In genomic region chr4:176277162-176277904, GRCh38 we compare ENCODE assay signal across 10 cellular contexts. TPM values are rescaled to one million over a fixed set of nuclear protein-coding genes. Genes with fewer than 3 reads are reported as not detected.
DNase-seq lines count a peak whose midpoint lies in the region; FAIRE-seq and TF ChIP-seq lines count a peak whose summit lies in the region.
"Had no signal": no experiment of that assay in that cellular context is flagged by ENCODE, and none has a peak within 500 bp of the region (broad histone marks: within the 10 kb centered on the region; RNA-seq: fewer than 3 reads in every experiment).

No MANE protein-coding gene starts in this region.

- H3K18ac ChIP-seq in mesenchymal stem cell (ENCODE audit: low read depth in 1 of 2, low read length in 2 of 2): peak overlapping the region in 1 of 2 experiments; percentile 59

- H3K4ac ChIP-seq in mesenchymal stem cell (ENCODE audit: low read depth in 1 of 2, low read length in 2 of 2): no peak overlapping the region

- H3K23ac ChIP-seq in mesenchymal stem cell (ENCODE audit: low read length in 2 of 2): no peak overlapping the region

- H3K4me3 Mint-ChIP-seq in type B pancreatic cell: peak overlapping the region; percentile 71

- H2AFZ ChIP-seq in GM23248 (peak overlapping the region; percentile 59), mesenchymal stem cell (ENCODE audit: low read depth, low read length) (peak overlapping the region; percentile 60)

- H3K27me3 ChIP-seq in GM23248 (replicated peaks; ENCODE audit: insufficient read depth): no peaks in the 10 kb centered on the region
- no peaks in the 10 kb centered on the region for H3K27me3 ChIP-seq in mesenchymal stem cell (ENCODE audit: control insufficient read depth in 1 of 2, insufficient read depth in 1 of 2, low read length in 2 of 2)

- H4K8ac ChIP-seq in mesenchymal stem cell (ENCODE audit: low read length): no peak overlapping the region

- peaks cover 26% of the 10 kb centered on the region for H3F3A ChIP-seq in GM23248 (ENCODE audit: insufficient read depth)

- no peaks in the 10 kb centered on the region for H3K79me1 ChIP-seq in mesenchymal stem cell (replicated peaks; ENCODE audit: low read length, poor library complexity, severe bottlenecking)

- peak overlapping the region in 1 of 2 experiments; percentile 21 for H2BK12ac ChIP-seq in mesenchymal stem cell (ENCODE audit: low read length in 2 of 2)

- H4K91ac ChIP-seq in mesenchymal stem cell (ENCODE audit: low read length): no peak overlapping the region

- no peaks in the 10 kb centered on the region for H3K9me3 Mint-ChIP-seq in type B pancreatic cell

- H3K36me3 ChIP-seq in GM23248 (ENCODE audit: low read depth): no peaks in the 10 kb centered on the region
- H3K36me3 ChIP-seq in mesenchymal stem cell (ENCODE audit: control insufficient read depth in 1 of 2, insufficient read depth in 2 of 2, low read depth in 1 of 2, low read length in 2 of 2): no peaks in the 10 kb centered on the region

- H3K9me2 ChIP-seq in GM23248 (ENCODE audit: insufficient read depth): no peaks in the 10 kb centered on the region

- H2BK120ac ChIP-seq in mesenchymal stem cell (ENCODE audit: low read depth, low read length): no peak overlapping the region

- FAIRE-seq in endometrium (lab: Jason Lieb, UNC): peak; percentile 21
- FAIRE-seq: colon, G401.6 had no signal

- 66 to 68% methylated on average over 13 of the region's 13 CpGs for WGBS in GM23248 (ENCODE audit: low coverage in 1 of 2, low lambda C conversion rate in 2 of 2, missing lambda C conversion rate in 2 of 2), 2 experiments
- 81% methylated on average over 13 of the region's 13 CpGs for WGBS in mesenchymal stem cell

- TF ChIP-seq CTCF in type B pancreatic cell (conservative IDR thresholded peaks at IDR 0.05): peak; percentile 65

- peak overlapping the region; percentile 69 for H2AK5ac ChIP-seq in mesenchymal stem cell (ENCODE audit: low read length, severe bottlenecking)

- peak; percentile 41 for DNase-seq in activated CD4-positive, alpha-beta T cell treated with anti-CD3 and anti-CD28 coated beads for 48 hours
- DNase-seq in activated CD4-positive, alpha-beta T cell treated with anti-CD3 and anti-CD28 coated beads for 1 hour: no peak
- DNase-seq in GM23248 (peak; percentile 91), LoVo (ENCODE audit: low spot score) (peak; percentile 57), SK-N-DZ (ENCODE audit: low spot score) (peak; percentile 69), mesenchymal stem cell (peak; percentile 75), type B pancreatic cell (ENCODE audit: extremely low spot score, unreplicated experiment) (no peak)

- H3K36me3 Mint-ChIP-seq in type B pancreatic cell: no peaks in the 10 kb centered on the region

- H3K27ac Mint-ChIP-seq in type B pancreatic cell: no peak overlapping the region

- no peak overlapping the region for H3K9ac ChIP-seq in GM23248
- H3K9ac ChIP-seq in mesenchymal stem cell (ENCODE audit: low read length): no peak overlapping the region

- no peak overlapping the region for H2BK15ac ChIP-seq in mesenchymal stem cell (ENCODE audit: low read depth, poor library complexity, severe bottlenecking)

- H3K27ac ChIP-seq in GM23248: no peak overlapping the region
- H3K27ac ChIP-seq in mesenchymal stem cell (ENCODE audit: low read length, poor library complexity, severe bottlenecking): no peak overlapping the region

- H3K4me1 ChIP-seq in GM23248 (ENCODE audit: insufficient read depth) (peaks cover 30% of the 10 kb centered on the region), mesenchymal stem cell (ENCODE audit: control insufficient read depth, insufficient read depth, low read depth, low read length) (no peaks in the 10 kb centered on the region)

- H3K4me1 Mint-ChIP-seq in type B pancreatic cell (ENCODE audit: unreplicated experiment): no peaks in the 10 kb centered on the region

- H3K4me3 ChIP-seq in GM23248: no peak overlapping the region
- H3K4me3 ChIP-seq in mesenchymal stem cell (ENCODE audit: insufficient read depth in 1 of 2, low read depth in 1 of 2, low read length in 2 of 2): no peak overlapping the region

- H3K27me3 Mint-ChIP-seq in type B pancreatic cell: no peaks in the 10 kb centered on the region

- in situ Hi-C loops in GM23248 (cut with MboI): no loop called here

- H4K20me1 ChIP-seq in GM23248 (ENCODE audit: insufficient read depth): no peaks in the 10 kb centered on the region

- H3K4me2 ChIP-seq in GM23248 (ENCODE audit: unreplicated experiment): no peak overlapping the region
- H3K4me2 ChIP-seq in mesenchymal stem cell (ENCODE audit: low read length, poor library complexity, severe bottlenecking): no peak overlapping the region

- H3K14ac ChIP-seq in mesenchymal stem cell (ENCODE audit: low read length in 2 of 2): no peak overlapping the region

- peak overlapping the region; percentile 14 for H2BK5ac ChIP-seq in mesenchymal stem cell (ENCODE audit: low read depth, low read length, poor library complexity, severe bottlenecking)

- H3K79me2 ChIP-seq in GM23248 (ENCODE audit: insufficient read depth): no peaks in the 10 kb centered on the region

- no peaks in the 10 kb centered on the region for H3K9me3 ChIP-seq in GM23248 (ENCODE audit: low read depth)
- H3K9me3 ChIP-seq in mesenchymal stem cell (ENCODE audit: control insufficient read depth, low read length): no peaks in the 10 kb centered on the region

RNA-seq across cellular contexts. Expression of gene ASB5, which starts 8.3 kb away (rescaled TPM):
- 0.25 TPM in 1 of 2 replicates, not detected in the other for total RNA-seq in GM23248 (2014; rRNA removed; shearing (Covaris generic))
- polyA plus RNA-seq in GM23248 (2016; fragmentation: Nextera tagmentation; extraction: Ambion mirVana): 0.25 TPM in 1 of 2 replicates, not detected in the other
- polyA plus RNA-seq in SK-N-DZ (2014; cell fraction: cytosol; rRNA removed): not detected in 2 replicates
- 0.06 and 0.09 TPM in 2 replicates for polyA plus RNA-seq in SK-N-DZ (2014; cell fraction: nucleus; rRNA removed)
- polyA plus RNA-seq in mesenchymal stem cell (2013, experiment 1 of 2): 0.03 TPM
- polyA plus RNA-seq in mesenchymal stem cell (2013, experiment 2 of 2): 0.01 TPM
- total RNA-seq in type B pancreatic cell (ENCODE audit: low replicate concordance): 0.10 TPM in 1 of 2 replicates, not detected in the other

RNA-seq across cellular contexts. Expression of gene SPCS3, which starts 42.4 kb away (rescaled TPM):
- total RNA-seq in GM23248 (2014; rRNA removed; shearing (Covaris generic)): 80.4 and 84.4 TPM in 2 replicates
- polyA plus RNA-seq in GM23248 (2016; fragmentation: Nextera tagmentation; extraction: Ambion mirVana): 108 and 113 TPM in 2 replicates
- polyA plus RNA-seq in SK-N-DZ (2014; cell fraction: cytosol; rRNA removed): 88.0 and 93.2 TPM in 2 replicates
- polyA plus RNA-seq in SK-N-DZ (2014; cell fraction: nucleus; rRNA removed): 71.1 and 79.1 TPM in 2 replicates
- polyA plus RNA-seq in mesenchymal stem cell (2013, experiment 1 of 2): 77.8 TPM
- polyA plus RNA-seq in mesenchymal stem cell (2013, experiment 2 of 2): 81.6 TPM
- 87.1 and 106 TPM in 2 replicates for total RNA-seq in type B pancreatic cell (ENCODE audit: low replicate concordance)

Comparison
In these comparisons a context has a peak if more than half of its experiments do, and no peak if none do; other contexts are left out.
1. DNase-seq: peak in activated CD4-positive, alpha-beta T cell treated with anti-CD3 and anti-CD28 coated beads for 48 hours (single experiment), GM23248 (single experiment), LoVo (single experiment), SK-N-DZ (single experiment) and mesenchymal stem cell (single experiment); none in activated CD4-positive, alpha-beta T cell treated with anti-CD3 and anti-CD28 coated beads for 1 hour (single experiment) and type B pancreatic cell (single experiment).